ENCODE assay signal across 9 cellular contexts in genomic region chr5:53041071-53041692, GRCh38.
DNase-seq lines count a peak whose midpoint lies in the region; ATAC-seq and TF ChIP-seq lines count a peak whose summit lies in the region.
"Had no signal": no experiment of that assay in that cellular context is flagged by ENCODE, and none has a peak within 500 bp of the region (broad histone marks: within the 10 kb centered on the region; RNA-seq: fewer than 3 reads in every experiment).

No MANE protein-coding gene starts in this region.

- H2AFZ ChIP-seq in Loucy (ENCODE audit: low read length), result peak overlapping the region; percentile 49; the same call in 1 of the 2 replicates

- H3F3A ChIP-seq in Loucy (ENCODE audit: low read depth), result no peaks in the 10 kb centered on the region

- peak overlapping the region; percentile 55 for H3K4me2 ChIP-seq in Loucy (ENCODE audit: low read depth, low read length, poor library complexity, severe bottlenecking)

- no peaks in the 10 kb centered on the region for H3K9me3 ChIP-seq in Loucy (ENCODE audit: insufficient read depth, low read depth, low read length)

- H3K9ac ChIP-seq in Loucy (ENCODE audit: low read depth, low read length, poor library complexity, severe bottlenecking), result peak overlapping the region; percentile 11

- no peak for TF ChIP-seq CTCF in Loucy (conservative IDR thresholded peaks at IDR 0.05; ENCODE audit: low read length)

- DNase-seq in iris pigment epithelial cell (ENCODE audit: low read depth) (peak; percentile 78), C1 segment of cervical spinal cord (lab: John Stamatoyannopoulos, UW) (no peak), RPMI8226 (no peak), SKM-1 treated with dmso at 0.1 percent for 144 hours (lab: John Stamatoyannopoulos, UW; ENCODE audit: unreplicated experiment) (no peak), superior temporal gyrus (ENCODE audit: extremely low spot score) (no peak)
- DNase-seq: activated CD4-positive, alpha-beta T cell treated with anti-CD3 and anti-CD28 coated beads, Interleukin-2, amount 50 U/mL, for 1 hour had no signal

- H3K4me1 ChIP-seq in Loucy (ENCODE audit: insufficient read depth, low read length, poor library complexity, severe bottlenecking), result peaks cover 52% of the 10 kb centered on the region

- H4K20me1 ChIP-seq in Loucy (ENCODE audit: insufficient read depth, low read length, poor library complexity, severe bottlenecking), result no peaks in the 10 kb centered on the region

- no peaks in the 10 kb centered on the region for H3K79me2 ChIP-seq in Loucy (ENCODE audit: insufficient read depth, low read length)

- H3K36me3 ChIP-seq in Loucy (ENCODE audit: insufficient read depth, low read length), result no peaks in the 10 kb centered on the region

- peak; percentile 98 for ATAC-seq in GM18517 (IDR thresholded peaks at IDR 0.05; ENCODE audit: unreplicated experiment)
- ATAC-seq in GM21737 (IDR thresholded peaks at IDR 0.05; ENCODE audit: unreplicated experiment), result peak; percentile 96

- H3K9me2 ChIP-seq in Loucy (replicated peaks; ENCODE audit: low read depth, low read length), result no peaks in the 10 kb centered on the region

- H3K4me3 ChIP-seq in Loucy (ENCODE audit: low read length, poor library complexity, severe bottlenecking), result peak overlapping the region; percentile 62

- H3K27me3 ChIP-seq in Loucy (ENCODE audit: insufficient read depth, low read length, poor library complexity, severe bottlenecking), result no peaks in the 10 kb centered on the region
